ENCODE assay signal across 8 cellular contexts in genomic region chr2:138827426-138828054, GRCh38. TPM values are rescaled to one million over a fixed set of nuclear protein-coding genes. Genes with fewer than 3 reads are reported as not detected.
A peak's percentile ranks its signal among the peaks of the same experiment; 100 is the strongest.
DNase-seq lines count a peak whose midpoint lies in the region; TF ChIP-seq lines count a peak whose summit lies in the region.

No MANE protein-coding gene starts in this region.

- no peak overlapping the region for H3K4me2 ChIP-seq in H9 (ENCODE audit: insufficient read depth, insufficient read length, low read length)

- no peaks in the 10 kb centered on the region for H3K4me1 ChIP-seq in H9 (ENCODE audit: insufficient read depth, low read length)

- no peak overlapping the region for H2BK15ac ChIP-seq in H9 (ENCODE audit: low read depth, low read length)

- no peaks in the 10 kb centered on the region for H3K9me3 ChIP-seq in H9 (ENCODE audit: control insufficient read depth, low read depth, low read length)

- no peak overlapping the region for H4K8ac ChIP-seq in H9 (replicated peaks; ENCODE audit: insufficient read length, low read depth, low read length)

- H4K5ac ChIP-seq in H9 (ENCODE audit: insufficient read length, low read depth, low read length) = no peak overlapping the region

- no peaks in the 10 kb centered on the region for H3K23me2 ChIP-seq in H9 (ENCODE audit: insufficient read length, low read depth, low read length, poor library complexity, severe bottlenecking)

- no peak overlapping the region for H3K23ac ChIP-seq in H9 (ENCODE audit: insufficient read length, low read depth, low read length)

- peaks cover 0 to 11% of the 10 kb centered on the region in 2 experiments for H3K4me1 Mint-ChIP-seq in H9

- H3K27me3 Mint-ChIP-seq in H9 (ENCODE audit: low read depth) = no peaks in the 10 kb centered on the region

- H3K9me3 Mint-ChIP-seq in H9 = no peaks in the 10 kb centered on the region

- H3K56ac ChIP-seq in H9 (ENCODE audit: insufficient read length, low read depth, low read length) = no peak overlapping the region

- no peak overlapping the region for H3K4ac ChIP-seq in H9 (ENCODE audit: low read depth, low read length)

- H3K4me3 Mint-ChIP-seq in H9 = no peak overlapping the region

- H3T11ph ChIP-seq in H9 (ENCODE audit: low read length) = no peak overlapping the region

- intact Hi-C loops in dorsolateral prefrontal cortex (cut with DNase I) = loop anchor here in 1 of 2 donors (5.0 to 10.0 kb wide), 2 partner anchors 743 to 915 kb away; no protein-coding TSS in a partner anchor

- H2BK120ac ChIP-seq in H9 (ENCODE audit: low read depth, low read length, poor library complexity, severe bottlenecking) = no peak overlapping the region

- H3K79me2 ChIP-seq in H9 (ENCODE audit: insufficient read depth, low read length) = no peaks in the 10 kb centered on the region

- H3K27me3 ChIP-seq in H9 (ENCODE audit: insufficient read depth, low read length) (no peaks in the 10 kb centered on the region), dorsolateral prefrontal cortex (peaks cover 0 to 6% (median 0%) of the 10 kb centered on the region in 45 donors)

- TF ChIP-seq CTCF in H9 (conservative IDR thresholded peaks at IDR 0.05) (peak; percentile 87), LNCAP (IDR thresholded peaks at IDR 0.05) (peak; percentile 72), dorsolateral prefrontal cortex (IDR thresholded peaks at IDR 0.05 in 54 of 56, conservative IDR thresholded peaks at IDR 0.05 in 2 of 56; ENCODE audit: low read depth in 1 of 56, partially characterized antibody in 56 of 56) (peak; percentile 55 to 94 (median 80))

- H2BK12ac ChIP-seq in H9 (ENCODE audit: insufficient read length, low read depth, low read length) = no peak overlapping the region

- no peak overlapping the region for H4K91ac ChIP-seq in H9 (ENCODE audit: insufficient read length, low read depth, low read length)

- H4K20me1 ChIP-seq in H9 (ENCODE audit: control insufficient read depth, insufficient read depth, insufficient read length) = no peaks in the 10 kb centered on the region

- peak; percentile 4 for DNase-seq in stimulated activated CD4-positive, alpha-beta T cell treated with anti-CD3 and anti-CD28 coated beads, Interleukin-15, amount 100 ng/mL, for 24 hours
- no peak for DNase-seq in stimulated activated CD4-positive, alpha-beta T cell treated with anti-CD3 and anti-CD28 coated beads, Interleukin-1b, Interleukin-23, amount 100 ng/mL, for 48 hours
- DNase-seq in H9 (peak; percentile 42), RPMI8226 (peak; percentile 50), dorsolateral prefrontal cortex (peak in 1 of 10 donors; percentile 25), lung microvascular endothelial cell (ENCODE audit: low read depth in 2 of 2) (peak; percentile 70 to 76)
- DNase-seq in NK-92 treated with Interleukin-12 subunit alpha and Interleukin-12 subunit beta, amount 100 ng/mL, for 24 hours (lab: John Stamatoyannopoulos, UW) = no peak

- H3K27ac ChIP-seq in H9 (ENCODE audit: insufficient read length, low read depth, low read length) (no peak overlapping the region), dorsolateral prefrontal cortex (no peak overlapping the region)

- no peaks in the 10 kb centered on the region for H3K79me1 ChIP-seq in H9 (ENCODE audit: insufficient read depth, low read depth, low read length, poor library complexity, severe bottlenecking)

- no peak overlapping the region for H3K18ac ChIP-seq in H9 (ENCODE audit: insufficient read length, low read depth, low read length)

- H3K4me3 ChIP-seq in dorsolateral prefrontal cortex = no peak overlapping the region

- no peak overlapping the region for H2AK5ac ChIP-seq in H9 (ENCODE audit: insufficient read length, low read length)

- no peak overlapping the region for H3K14ac ChIP-seq in H9 (ENCODE audit: insufficient read depth, low read length)

- H3K36me3 Mint-ChIP-seq in H9 (ENCODE audit: insufficient read depth in 1 of 3, low read depth in 3 of 3) = no peaks in the 10 kb centered on the region; a peak in 1 of 7 replicates

- no peak overlapping the region for H2AFZ ChIP-seq in H9 (ENCODE audit: low read length)

- no peak overlapping the region for H3K27ac Mint-ChIP-seq in H9

- no peak overlapping the region for H3K9ac ChIP-seq in H9 (ENCODE audit: extremely low read depth, insufficient read length, low read length)

- no peak overlapping the region for H2BK5ac ChIP-seq in H9 (ENCODE audit: insufficient read length, low read length)

- H2BK20ac ChIP-seq in H9 (ENCODE audit: low read depth, low read length, poor library complexity, severe bottlenecking) = no peak overlapping the region

- WGBS in H9 (ENCODE audit: extremely low coverage, insufficient read length, low lambda C conversion rate) = no CpG with 5 or more reads among the region's 3 CpGs

RNA-seq across cellular contexts. Expression of gene NXPH2, which starts 47.4 kb away (rescaled TPM):
- total RNA-seq in H9 (2021) = 1.3 and 1.8 TPM in 2 replicates
- total RNA-seq in dorsolateral prefrontal cortex = 10 to 100 TPM in 7 of 120 experiments, 1 to 10 TPM in 111, under 1 TPM in 2; 0.63 to 14.3 (median 4.9) TPM
- total RNA-seq in lung microvascular endothelial cell = not detected in 2 replicates

Comparison
In these comparisons a context has a peak if more than half of its experiments do, and no peak if none do; other contexts are left out.
1. DNase-seq: peak in stimulated activated CD4-positive, alpha-beta T cell treated with anti-CD3 and anti-CD28 coated beads, Interleukin-15, amount 100 ng/mL, for 24 hours (single experiment), H9 (single experiment), RPMI8226 (single experiment) and lung microvascular endothelial cell (2 of 2); none in stimulated activated CD4-positive, alpha-beta T cell treated with anti-CD3 and anti-CD28 coated beads, Interleukin-1b, Interleukin-23, amount 100 ng/mL, for 48 hours (single experiment) and NK-92 treated with Interleukin-12 subunit alpha and Interleukin-12 subunit beta, amount 100 ng/mL, for 24 hours (single experiment).
2. Peak in every context shown above with its lines, with median percentiles within 50 percentile points of each other: CTCF ChIP-seq.